ENCODE assay signal across 1 cellular context in the genomic region with DNA sequence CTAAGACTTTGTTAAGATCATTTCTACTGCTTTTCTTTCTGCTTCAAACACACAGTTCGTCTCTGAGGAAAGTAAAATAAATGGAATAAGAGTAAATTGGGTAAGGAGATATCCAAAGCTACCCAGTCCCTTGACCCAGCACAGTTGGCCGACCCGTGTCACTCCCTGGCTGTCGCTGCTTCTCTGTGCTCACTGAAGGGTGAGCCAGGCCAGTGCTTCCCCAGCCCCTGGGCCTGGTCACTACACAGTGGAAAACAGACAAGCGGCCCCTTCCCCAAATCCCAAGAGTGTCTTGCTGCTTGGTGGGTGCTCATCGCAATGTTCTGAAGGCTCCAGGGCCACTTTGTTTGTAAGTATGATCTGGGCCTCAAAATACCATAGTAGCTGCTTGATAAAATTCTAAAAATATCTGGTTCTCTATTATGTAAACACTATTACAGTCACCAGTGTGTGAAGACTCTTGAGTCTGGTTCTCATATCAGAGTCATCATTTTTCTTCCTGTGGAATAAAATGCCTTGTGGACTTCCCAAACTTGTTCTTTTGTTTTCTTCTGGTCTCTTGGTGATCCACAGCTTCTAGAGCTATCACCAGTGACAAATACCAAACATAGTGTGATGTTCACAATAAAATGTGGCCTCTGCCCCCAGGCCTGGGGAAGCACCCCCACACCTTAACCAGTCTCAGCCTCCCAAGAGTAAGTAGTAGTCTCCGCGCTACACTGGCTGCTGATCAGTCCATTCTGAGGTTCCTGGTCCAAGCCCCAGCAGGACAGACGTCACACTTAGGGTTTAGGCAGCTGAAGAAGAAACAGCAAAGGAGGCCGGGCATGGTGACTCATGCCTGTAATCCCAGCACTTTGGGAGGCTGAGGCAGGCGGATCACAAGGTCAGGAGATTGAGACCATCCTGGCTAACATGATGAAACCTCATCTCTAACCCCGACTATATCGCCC.
TF ChIP-seq lines count a peak whose summit lies in the region.

No MANE protein-coding gene starts in this region.

TF ChIP-seq in HCT116, 20 proteins besides CTCF, POLR2A, EP300 and RAD21 (continued from another document):
- peak; percentile 21 for TF ChIP-seq TCF7L2 (IDR thresholded peaks at IDR 0.05; ENCODE audit: borderline replicate concordance, extremely low read depth, insufficient read depth, insufficient read length)
- no peak for TF ChIP-seq POLR2AphosphoS5 (IDR thresholded peaks at IDR 0.05; ENCODE audit: low read depth, low read length)
- TF ChIP-seq ELF1 (IDR thresholded peaks at IDR 0.05; ENCODE audit: borderline replicate concordance, low read depth), result no peak
- TF ChIP-seq EGR1 (IDR thresholded peaks at IDR 0.05; ENCODE audit: low read depth), result no peak
- no peak for TF ChIP-seq EZH2phosphoT487 (IDR thresholded peaks at IDR 0.05; ENCODE audit: borderline replicate concordance)
